8 cellular contexts compared by ENCODE assay signal in genomic region chr22:23218867-23219251, GRCh38. TPM values are rescaled to one million over a fixed set of nuclear protein-coding genes. Genes with fewer than 3 reads are reported as not detected.
DNase-seq lines count a peak whose midpoint lies in the region; ATAC-seq, FAIRE-seq and TF ChIP-seq lines count a peak whose summit lies in the region.

No MANE protein-coding gene starts in this region.

- H3K27ac ChIP-seq in kidney (ENCODE audit: low read depth in 2 of 2, low read length in 2 of 2) = peak overlapping the region; percentile 84 to 90
- peak overlapping the region; percentile 15 for H3K27ac ChIP-seq in subcutaneous abdominal adipose tissue (ENCODE audit: low read depth, low read length)

- TF ChIP-seq CTCF in kidney (IDR thresholded peaks at IDR 0.05; ENCODE audit: borderline replicate concordance, extremely low read depth, insufficient read depth) = no peak

- H3K4me1 Mint-ChIP-seq in activated T-helper 17 cell treated with anti-CD3 and anti-CD28 coated beads, Interleukin-2, amount 50 U/mL, for 72 hours = peaks cover 74% of the 10 kb centered on the region

- peaks cover 64 to 71% of the 10 kb centered on the region in 2 donors for H3K4me1 ChIP-seq in kidney (ENCODE audit: control insufficient read depth in 1 of 2, insufficient read depth in 1 of 2, low read depth in 1 of 2, low read length in 2 of 2)
- peaks cover 40 to 97% (median 77%) of the 10 kb centered on the region in 5 donors for H3K4me1 ChIP-seq in subcutaneous abdominal adipose tissue (ENCODE audit: control insufficient read depth in 5 of 5, insufficient read depth in 5 of 5, low read length in 5 of 5)

- H3K36me3 Mint-ChIP-seq in activated T-helper 17 cell treated with anti-CD3 and anti-CD28 coated beads, Interleukin-2, amount 50 U/mL, for 72 hours (ENCODE audit: low read depth) = peaks cover 4% of the 10 kb centered on the region

- H3K9me3 ChIP-seq in kidney (ENCODE audit: control insufficient read depth in 1 of 2, low read length in 2 of 2) (no peaks in the 10 kb centered on the region), subcutaneous abdominal adipose tissue (ENCODE audit: control insufficient read depth in 5 of 5, low read length in 5 of 5) (no peaks in the 10 kb centered on the region)

- no peaks in the 10 kb centered on the region for H3K27me3 Mint-ChIP-seq in activated T-helper 17 cell treated with anti-CD3 and anti-CD28 coated beads, Interleukin-2, amount 50 U/mL, for 72 hours

- H3K4me3 ChIP-seq in kidney (ENCODE audit: low read length in 2 of 2) (no peak overlapping the region), subcutaneous abdominal adipose tissue (ENCODE audit: low read depth in 1 of 5, low read length in 5 of 5) (peak overlapping the region in 2 of 5 donors; percentile 4 to 11)

- H3K9ac ChIP-seq in kidney (ENCODE audit: low read length in 2 of 2) (peak overlapping the region in 1 of 2 donors; percentile 68), subcutaneous abdominal adipose tissue (ENCODE audit: low read length in 5 of 5) (peak overlapping the region in 2 of 5 donors; percentile 7 to 44)

- no peak for FAIRE-seq in kidney (lab: Jason Lieb, UNC)

- H3K4me3 Mint-ChIP-seq in activated T-helper 17 cell treated with anti-CD3 and anti-CD28 coated beads, Interleukin-2, amount 50 U/mL, for 72 hours = peak overlapping the region; percentile 78

- no peak for ATAC-seq in activated T-helper 17 cell treated with anti-CD3 and anti-CD28 coated beads, Interleukin-2, amount 50 U/mL, for 72 hours (replicated peaks)
- ATAC-seq in GM19395 (IDR thresholded peaks at IDR 0.05; ENCODE audit: unreplicated experiment) = no peak

- no peaks in the 10 kb centered on the region for H3K36me3 ChIP-seq in kidney (ENCODE audit: control insufficient read depth in 1 of 2, insufficient read depth in 2 of 2, low read length in 2 of 2)
- H3K36me3 ChIP-seq in subcutaneous abdominal adipose tissue (ENCODE audit: control insufficient read depth in 5 of 5, insufficient read depth in 5 of 5, low read length in 5 of 5) = no peaks in the 10 kb centered on the region

- intact Hi-C loops in kidney (cut with DNase I) = no loop called here

- DNase-seq in DMS79 (lab: John Stamatoyannopoulos, UW) = peak; percentile 85
- DNase-seq in NCI-H1092 treated with DMSO at 0.1 percent for 48 hours (lab: John Stamatoyannopoulos, UW) = peak; percentile 55
- DNase-seq in kidney = peak; percentile 92
- no peak for DNase-seq in SIG-M5 treated with dmso at 0.1 percent for 504 hours (lab: John Stamatoyannopoulos, UW; ENCODE audit: unreplicated experiment)
- no peak for DNase-seq in activated CD8-positive, alpha-beta memory T cell treated with anti-CD3 and anti-CD28 coated beads, Interleukin-2, amount 50 U/mL, for 4 hours

- H3K27me3 ChIP-seq in subcutaneous abdominal adipose tissue (ENCODE audit: control insufficient read depth in 5 of 5, insufficient read depth in 4 of 5, low read length in 5 of 5) = no peaks in the 10 kb centered on the region

- no peaks in the 10 kb centered on the region for H3K9me3 Mint-ChIP-seq in activated T-helper 17 cell treated with anti-CD3 and anti-CD28 coated beads, Interleukin-2, amount 50 U/mL, for 72 hours

- H3K27ac Mint-ChIP-seq in activated T-helper 17 cell treated with anti-CD3 and anti-CD28 coated beads, Interleukin-2, amount 50 U/mL, for 72 hours = peak overlapping the region; percentile 87

RNA-seq across cellular contexts. Expression of gene BCR, which starts 38.5 kb away (rescaled TPM):
- 10 to 100 TPM; 43.3 to 50.3 TPM for total RNA-seq in activated T-helper 17 cell treated with anti-CD3 and anti-CD28 coated beads, Interleukin-2, amount 50 U/mL, for 72 hours
- 97.7 TPM for total RNA-seq in kidney
- polyA plus RNA-seq in kidney (ENCODE audit: insufficient read depth, low read depth, low replicate concordance) = 45.0 TPM

Comparison
In these comparisons a context has a peak if more than half of its experiments do, and no peak if none do; other contexts are left out.
1. DNase-seq: peak in DMS79 (single experiment), NCI-H1092 treated with DMSO at 0.1 percent for 48 hours (single experiment) and kidney (single experiment); none in SIG-M5 treated with dmso at 0.1 percent for 504 hours (single experiment) and activated CD8-positive, alpha-beta memory T cell treated with anti-CD3 and anti-CD28 coated beads, Interleukin-2, amount 50 U/mL, for 4 hours (single experiment).